ENCODE assay signal across 1 cellular context in the genomic region with DNA sequence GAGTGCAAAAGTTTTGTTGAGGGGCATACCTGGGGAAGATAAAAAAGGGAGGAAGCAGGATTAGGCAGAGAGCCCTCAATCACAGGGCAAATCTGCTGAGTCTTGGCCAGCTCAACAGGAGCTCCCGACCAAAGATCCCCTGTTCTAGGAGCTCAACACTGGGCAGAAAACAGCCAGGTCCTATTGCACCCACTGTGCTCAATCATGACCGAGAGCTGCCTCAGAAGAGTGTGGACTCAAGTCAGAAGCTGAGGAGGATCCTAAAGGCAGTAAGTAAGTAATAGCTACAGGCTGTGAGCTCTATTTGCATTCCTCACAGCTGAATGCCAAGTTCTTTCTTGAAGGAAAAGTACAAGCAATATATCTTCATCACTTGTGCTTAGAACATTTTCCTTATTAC.
TF ChIP-seq lines count a peak whose summit lies in the region.

No MANE protein-coding gene starts in this region.

TF ChIP-seq in H1, 55 proteins besides CTCF, POLR2A, EP300 and RAD21:
- TF ChIP-seq SP1 (IDR thresholded peaks at IDR 0.05; ENCODE audit: low read depth, low read length) (no peak), SIX5 (IDR thresholded peaks at IDR 0.05; ENCODE audit: low read depth, low read length) (no peak), RFX5 (IDR thresholded peaks at IDR 0.05; ENCODE audit: borderline replicate concordance, low read depth, low read length) (no peak), JUND (IDR thresholded peaks at IDR 0.05; ENCODE audit: low read length) (no peak), RNF2 (IDR thresholded peaks at IDR 0.05; ENCODE audit: borderline replicate concordance, low read depth, low read length, missing control alignments, poor library complexity, severe bottlenecking) (no peak), BACH1 (IDR thresholded peaks at IDR 0.05; ENCODE audit: low read length) (no peak), HDAC6 (IDR thresholded peaks at IDR 0.05; ENCODE audit: low read depth, low read length) (no peak), MAFK (IDR thresholded peaks at IDR 0.05; ENCODE audit: low read depth, low read length) (no peak)
TF ChIP-seq in H1: peak in this region for 0.
